In the genomic region with DNA sequence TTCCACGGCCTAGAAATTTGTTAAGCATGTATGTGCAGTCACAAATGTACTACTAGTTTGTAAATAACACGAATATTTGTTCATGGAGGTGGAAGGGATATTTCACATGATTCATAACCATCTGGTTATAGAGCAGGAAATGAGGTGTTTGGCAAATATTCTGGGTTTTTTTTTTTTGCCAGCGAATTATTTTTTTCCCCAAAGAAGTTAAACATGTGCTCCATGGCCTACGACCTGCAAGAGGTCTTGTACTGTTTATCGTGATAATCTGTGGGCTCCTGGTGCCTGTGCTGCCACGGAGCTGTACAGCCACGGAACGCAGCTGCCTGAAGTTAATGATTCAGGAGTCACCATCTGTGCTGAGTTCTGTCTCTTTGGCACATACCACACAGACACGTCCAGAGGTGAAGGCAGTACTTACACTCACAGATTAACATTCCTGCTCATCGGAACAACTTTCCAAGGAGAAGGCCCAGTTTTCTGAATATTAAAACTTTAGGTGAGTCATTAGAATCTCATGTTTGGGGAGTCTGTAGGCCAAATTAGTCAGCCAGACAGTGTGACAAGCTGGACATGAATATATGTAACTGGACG, we compare ENCODE assay signal across 8 cellular contexts.
DNase-seq lines count a peak whose midpoint lies in the region; ATAC-seq and TF ChIP-seq lines count a peak whose summit lies in the region.

No MANE protein-coding gene starts in this region.

- WGBS in transverse colon (ENCODE audit: low coverage in 1 of 2), 2 donors = 54 to 69% methylated on average over 4 to 11 of the region's 11 CpGs

- intact Hi-C loops in lower lobe of right lung (cut with DNase I) (no loop called here), transverse colon (cut with DNase I; ENCODE audit: low total_unique reads) (no loop called here)

- peaks cover 25% of the 10 kb centered on the region for H3K4me1 ChIP-seq in lower lobe of right lung
- peaks cover 14 to 23% (median 18%) of the 10 kb centered on the region in 4 donors for H3K4me1 ChIP-seq in transverse colon

- H3K9me3 ChIP-seq in lower lobe of right lung (no peaks in the 10 kb centered on the region), transverse colon (no peaks in the 10 kb centered on the region)

- DNase-seq in LHCN-M2 (ENCODE audit: low read depth) (peak; percentile 99), cardiac fibroblast (ENCODE audit: low read depth in 2 of 2) (peak; percentile 89 to 99), lower lobe of right lung (no peak), transverse colon (peak; percentile 13), OCI-M1 (lab: John Stamatoyannopoulos, UW) (no peak), DMS153 treated with DMSO at 0.1 percent for 48 hours (lab: John Stamatoyannopoulos, UW; ENCODE audit: unreplicated experiment) (no peak)

- H3K4me3 ChIP-seq in cardiac fibroblast (replicated peaks in 1 of 2; ENCODE audit: low read depth in 2 of 2, low read length in 2 of 2) (no peak overlapping the region), lower lobe of right lung (no peak overlapping the region), transverse colon (no peak overlapping the region)

- TF ChIP-seq CTCF in cardiac fibroblast (IDR thresholded peaks at IDR 0.05; ENCODE audit: low read depth, low read length) (no peak), lower lobe of right lung (IDR thresholded peaks at IDR 0.05) (no peak), transverse colon (IDR thresholded peaks at IDR 0.05) (no peak)

- no peak for TF ChIP-seq POLR2A in transverse colon (IDR thresholded peaks at IDR 0.05)

- no peaks in the 10 kb centered on the region for H3K36me3 ChIP-seq in lower lobe of right lung
- no peaks in the 10 kb centered on the region for H3K36me3 ChIP-seq in transverse colon

- no peak for TF ChIP-seq EP300 in transverse colon (IDR thresholded peaks at IDR 0.05; ENCODE audit: low read depth)

- H3K27ac ChIP-seq in lower lobe of right lung (peak overlapping the region; percentile 62), transverse colon (peak overlapping the region; percentile 71 to 82 (median 75))

- in situ Hi-C loops in transverse colon (cut with MboI; ENCODE audit: low pct_ligation_motif_present in 1 of 4, low pct_unique_long_range_greater_than_20kb in 1 of 4, low sequenced_read_pairs in 3 of 4) = no loop called here

- ATAC-seq in lower lobe of right lung = peak; percentile 32 to 42
- no peak for ATAC-seq in HG03045 (IDR thresholded peaks at IDR 0.05; ENCODE audit: unreplicated experiment)
- no peak for ATAC-seq in HG02610 (IDR thresholded peaks at IDR 0.05; ENCODE audit: unreplicated experiment)

- H3K27me3 ChIP-seq in lower lobe of right lung (ENCODE audit: low read depth) = no peaks in the 10 kb centered on the region
- H3K27me3 ChIP-seq in transverse colon = no peaks in the 10 kb centered on the region

Comparison
In these comparisons a context has a peak if more than half of its experiments do, and no peak if none do; other contexts are left out.
1. DNase-seq: peak in LHCN-M2 (single experiment), cardiac fibroblast (2 of 2) and transverse colon (single experiment); none in lower lobe of right lung (single experiment), OCI-M1 (single experiment) and DMS153 treated with DMSO at 0.1 percent for 48 hours (single experiment).
2. ATAC-seq: peak in lower lobe of right lung (2 of 2); none in HG03045 (single experiment) and HG02610 (single experiment).